In genomic region chr13:110445722-110446569, GRCh38 we compare ENCODE assay signal across 1 cellular context.
TF ChIP-seq lines count a peak whose summit lies in the region.

No MANE protein-coding gene starts in this region.

TF ChIP-seq in WTC11, 78 proteins besides CTCF, POLR2A, EP300 and RAD21 (continued from another document):
- TF ChIP-seq ZNF532 (CRISPR knock-in tag; IDR thresholded peaks at IDR 0.05; ENCODE audit: borderline replicate concordance) (no peak), ZNF138 (CRISPR knock-in tag; conservative IDR thresholded peaks at IDR 0.05) (no peak), ZNF396 (CRISPR knock-in tag; IDR thresholded peaks at IDR 0.05; ENCODE audit: borderline replicate concordance) (no peak), TCF7 (CRISPR knock-in tag; IDR thresholded peaks at IDR 0.05; ENCODE audit: low read depth) (no peak), ATF6 (CRISPR knock-in tag; IDR thresholded peaks at IDR 0.05) (no peak), KAT7 (CRISPR knock-in tag; IDR thresholded peaks at IDR 0.05; ENCODE audit: borderline replicate concordance) (no peak), TP53 (CRISPR knock-in tag; IDR thresholded peaks at IDR 0.05) (no peak), ZSCAN18 (CRISPR knock-in tag; IDR thresholded peaks at IDR 0.05) (no peak), ZNF671 (CRISPR knock-in tag; IDR thresholded peaks at IDR 0.05) (no peak), ATF2 (CRISPR knock-in tag; IDR thresholded peaks at IDR 0.05; ENCODE audit: borderline replicate concordance, low read depth) (no peak)
